8 cellular contexts compared by ENCODE assay signal in the genomic region with DNA sequence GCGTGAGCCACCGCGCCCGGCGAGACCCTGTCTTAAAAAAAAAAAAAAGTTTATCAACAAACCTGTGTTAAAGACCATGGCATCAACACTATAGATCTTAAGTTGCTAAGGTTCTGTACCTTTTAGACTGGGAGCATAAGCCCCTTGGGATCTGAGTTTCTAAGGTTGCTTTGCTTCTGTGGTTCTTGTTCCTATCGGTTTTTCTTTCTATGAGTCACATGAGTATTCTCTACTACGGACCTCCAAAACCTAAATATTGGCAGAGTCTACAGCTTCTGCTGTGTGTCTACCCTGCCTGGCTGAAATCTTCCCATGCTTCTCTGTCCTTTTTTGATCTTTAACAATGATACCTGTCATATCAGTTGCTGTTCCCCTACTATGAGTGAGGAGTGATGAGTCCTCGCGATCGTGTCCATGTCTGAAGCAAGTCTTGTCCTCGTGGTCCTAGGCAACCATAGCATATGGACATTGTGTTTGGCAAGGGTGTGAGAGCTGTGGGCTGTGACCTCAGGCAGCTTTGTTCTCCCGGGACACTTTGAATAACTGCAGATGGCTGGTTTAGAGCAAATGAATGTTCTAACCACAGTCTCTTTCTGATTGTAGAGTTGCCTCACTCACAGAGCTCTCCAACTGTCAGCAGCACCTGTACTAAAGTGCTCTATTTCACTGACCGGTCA. TPM values are rescaled to one million over a fixed set of nuclear protein-coding genes. Genes with fewer than 3 reads are reported as not detected.
DNase-seq lines count a peak whose midpoint lies in the region; ATAC-seq, FAIRE-seq and TF ChIP-seq lines count a peak whose summit lies in the region.

No MANE protein-coding gene starts in this region.

- ATAC-seq in HG03045 (IDR thresholded peaks at IDR 0.05; ENCODE audit: unreplicated experiment), result peak; percentile 85

- H3K4me1 Mint-ChIP-seq in nephron progenitor cell, result peaks cover 10% of the 10 kb centered on the region
- no peaks in the 10 kb centered on the region for H3K4me1 Mint-ChIP-seq in activated CD4-positive, alpha-beta memory T cell treated with anti-CD3 and anti-CD28 coated beads for 36 hours (ENCODE audit: low read depth)

- WGBS in small intestine, 3 donors, result 76 to 78% (median 78%) methylated on average over 13 of the region's 13 CpGs

- TF ChIP-seq CTCF in brain microvascular endothelial cell (IDR thresholded peaks at IDR 0.05; ENCODE audit: low read depth, low read length, missing control alignments) (no peak), nephron progenitor cell (IDR thresholded peaks at IDR 0.05) (no peak)

- H3K27ac ChIP-seq in brain microvascular endothelial cell (no peak overlapping the region), small intestine (ENCODE audit: low read depth in 1 of 2, low read length in 1 of 2) (peak overlapping the region; percentile 26 to 71)

- no peak overlapping the region for H3K4me3 Mint-ChIP-seq in nephron progenitor cell
- H3K4me3 Mint-ChIP-seq in activated CD4-positive, alpha-beta memory T cell treated with anti-CD3 and anti-CD28 coated beads for 36 hours, result no peak overlapping the region

- DNase-seq in GM19240 (ENCODE audit: insufficient read length, low spot score) (peak; percentile 11), brain microvascular endothelial cell (peak; percentile 29), small intestine (peak; percentile 9), nephron progenitor cell (no peak), Ammon's horn (ENCODE audit: low spot score) (no peak)
- no peak for DNase-seq in activated CD4-positive, CD25-positive, alpha-beta regulatory T cell treated with anti-CD3 and anti-CD28 coated beads, Interleukin-2, amount 50 U/mL, for 72 hours
- DNase-seq in activated CD4-positive, alpha-beta memory T cell treated with anti-CD3 and anti-CD28 coated beads for 36 hours, result no peak

- H3K9me3 ChIP-seq in small intestine (ENCODE audit: control insufficient read depth, low read depth), result no peaks in the 10 kb centered on the region

- H3K27ac Mint-ChIP-seq in nephron progenitor cell, result no peak overlapping the region
- H3K27ac Mint-ChIP-seq in activated CD4-positive, alpha-beta memory T cell treated with anti-CD3 and anti-CD28 coated beads for 36 hours, result no peak overlapping the region

- H3K9me3 Mint-ChIP-seq in nephron progenitor cell, result peaks cover under 1% of the 10 kb centered on the region
- H3K9me3 Mint-ChIP-seq in activated CD4-positive, alpha-beta memory T cell treated with anti-CD3 and anti-CD28 coated beads for 36 hours, result peaks cover under 1% of the 10 kb centered on the region

- FAIRE-seq in small intestine (lab: Jason Lieb, UNC), result no peak

- H3K27me3 Mint-ChIP-seq in nephron progenitor cell (ENCODE audit: low read depth, poor library complexity), result no peaks in the 10 kb centered on the region
- H3K27me3 Mint-ChIP-seq in activated CD4-positive, alpha-beta memory T cell treated with anti-CD3 and anti-CD28 coated beads for 36 hours, result peaks cover 3% of the 10 kb centered on the region

- H3K36me3 Mint-ChIP-seq in nephron progenitor cell (ENCODE audit: low read depth), result peaks cover 48% of the 10 kb centered on the region
- H3K36me3 Mint-ChIP-seq in activated CD4-positive, alpha-beta memory T cell treated with anti-CD3 and anti-CD28 coated beads for 36 hours, result peaks cover 3% of the 10 kb centered on the region

- no peak overlapping the region for H3K4me3 ChIP-seq in brain microvascular endothelial cell (ENCODE audit: low read depth, low read length)
- no peak overlapping the region for H3K4me3 ChIP-seq in small intestine (ENCODE audit: low read depth in 1 of 2, low read length in 2 of 2)

- in situ Hi-C loops in brain microvascular endothelial cell (cut with HindIII; ENCODE audit: low pct_ligation_motif_present, low sequenced_read_pairs), result no loop called here

- H3K27me3 ChIP-seq in brain microvascular endothelial cell (replicated peaks) (no peaks in the 10 kb centered on the region), small intestine (ENCODE audit: control insufficient read depth in 2 of 2, insufficient read depth in 2 of 2, low read length in 2 of 2) (no peaks in the 10 kb centered on the region)

- intact Hi-C loops in activated CD4-positive, alpha-beta memory T cell treated with anti-CD3 and anti-CD28 coated beads for 36 hours (cut with micrococcal nuclease), result no loop called here

- CTCF ChIA-PET in activated CD4-positive, alpha-beta memory T cell treated with anti-CD3 and anti-CD28 coated beads for 36 hours (lab: Charles Lee), result interaction anchor here (1.7 kb wide), 1 partner anchor 84 kb away, joined by 4 read pairs; no protein-coding TSS in a partner anchor

- peaks cover 6 to 13% of the 10 kb centered on the region in 2 donors for H3K4me1 ChIP-seq in small intestine (ENCODE audit: control insufficient read depth in 2 of 2, insufficient read depth in 1 of 2, low read depth in 1 of 2, low read length in 1 of 2)

- POLR2A ChIA-PET in activated CD4-positive, alpha-beta memory T cell treated with anti-CD3 and anti-CD28 coated beads for 36 hours (lab: Charles Lee), result no interaction called here

- H3K36me3 ChIP-seq in brain microvascular endothelial cell (replicated peaks) (no peaks in the 10 kb centered on the region), small intestine (ENCODE audit: control insufficient read depth in 2 of 2, insufficient read depth in 2 of 2, low read length in 2 of 2) (peaks cover 0 to 2% of the 10 kb centered on the region in 2 donors)

RNA-seq across cellular contexts. Expression of gene DLAT, which starts 9.0 kb away (rescaled TPM):
- polyA plus RNA-seq in small intestine, result 10 to 100 TPM; 24.0 to 28.4 (median 24.9) TPM
- total RNA-seq in activated CD4-positive, alpha-beta memory T cell treated with anti-CD3 and anti-CD28 coated beads for 36 hours, result 10 to 100 TPM; 36.4 to 39.0 TPM

RNA-seq across cellular contexts. Expression of gene PIH1D2, which starts 57.6 kb away (rescaled TPM):
- 1 to 10 TPM in 1 of 3 donors, under 1 TPM in 1, not detected in 1; 0.67 to 1.1 TPM for polyA plus RNA-seq in small intestine
- total RNA-seq in activated CD4-positive, alpha-beta memory T cell treated with anti-CD3 and anti-CD28 coated beads for 36 hours, result under 1 TPM; 0.36 to 0.56 TPM

RNA-seq across cellular contexts. Expression of gene NKAPD1, which starts 57.9 kb away (rescaled TPM):
- polyA plus RNA-seq in small intestine, result 10 to 100 TPM in 1 of 3 donors, 1 to 10 TPM in 2; 8.3 to 16.8 (median 8.6) TPM
- total RNA-seq in activated CD4-positive, alpha-beta memory T cell treated with anti-CD3 and anti-CD28 coated beads for 36 hours, result 10 to 100 TPM; 17.5 to 19.4 TPM

Comparison
In these comparisons a context has a peak if more than half of its experiments do, and no peak if none do; other contexts are left out.
1. DNase-seq: peak in GM19240 (single experiment), brain microvascular endothelial cell (single experiment) and small intestine (single experiment); none in nephron progenitor cell (single experiment), activated CD4-positive, CD25-positive, alpha-beta regulatory T cell treated with anti-CD3 and anti-CD28 coated beads, Interleukin-2, amount 50 U/mL, for 72 hours (single experiment), activated CD4-positive, alpha-beta memory T cell treated with anti-CD3 and anti-CD28 coated beads for 36 hours (single experiment) and Ammon's horn (single experiment).